Comparison of ENCODE assay signal across 8 cellular contexts in genomic region chr5:33891731-33892418, GRCh38. TPM values are rescaled to one million over a fixed set of nuclear protein-coding genes. Genes with fewer than 3 reads are reported as not detected.
A peak's percentile ranks its signal among the peaks of the same experiment; 100 is the strongest.
DNase-seq lines count a peak whose midpoint lies in the region; ATAC-seq and TF ChIP-seq lines count a peak whose summit lies in the region.

Gene ADAMTS12 (minus strand): TSS chr5:33891990. CDS start chr5:33891856, 134 bp downstream.

- TF ChIP-seq CTCF in HFFc6 (IDR thresholded peaks at IDR 0.05) (no peak), brain (conservative IDR thresholded peaks at IDR 0.05) (no peak), thoracic aorta (IDR thresholded peaks at IDR 0.05) (no peak)

- H2AFZ ChIP-seq in ACC112 (ENCODE audit: low read length, unreplicated experiment), result peak within 1 kb of the TSS; percentile 24

- CTCF ChIA-PET in CD8-positive, alpha-beta memory T cell (lab: Charles Lee), result no interaction called here

- H3K4me1 Mint-ChIP-seq in HFFc6 (ENCODE audit: low read depth), result peaks cover 68% of the 10 kb centered on the region
- peaks cover 29% of the 10 kb centered on the region for H3K4me1 Mint-ChIP-seq in brain
- peaks cover 0 to 10% (median 1%) of the 10 kb centered on the region in 3 donors for H3K4me1 Mint-ChIP-seq in CD8-positive, alpha-beta memory T cell

- H3K4me1 ChIP-seq in ACC112 (ENCODE audit: control insufficient read depth, insufficient read depth, low read length, unreplicated experiment) (peaks cover 35% of the 10 kb centered on the region), thoracic aorta (ENCODE audit: control insufficient read depth in 1 of 2, low read depth in 2 of 2) (peaks cover 13 to 45% of the 10 kb centered on the region in 2 donors)
- H3K4me1 ChIP-seq in CD8-positive, alpha-beta memory T cell (ENCODE audit: insufficient read depth, low read length), result no peaks in the 10 kb centered on the region

- H3K9me3 Mint-ChIP-seq in HFFc6, result no peaks in the 10 kb centered on the region
- H3K9me3 Mint-ChIP-seq in brain, result no peaks in the 10 kb centered on the region
- peaks cover 0 to 2% (median 0%) of the 10 kb centered on the region in 5 donors for H3K9me3 Mint-ChIP-seq in CD8-positive, alpha-beta memory T cell

- H3K36me3 ChIP-seq in ACC112 (ENCODE audit: insufficient read depth, low read length) (no peaks in the 10 kb centered on the region), thoracic aorta (no peaks in the 10 kb centered on the region)
- no peaks in the 10 kb centered on the region for H3K36me3 ChIP-seq in CD8-positive, alpha-beta memory T cell (ENCODE audit: insufficient read depth, low read length)

- peak within 1 kb of the TSS; percentile 85 for H3K27ac Mint-ChIP-seq in HFFc6
- peak within 1 kb of the TSS in 3 of 5 experiments; percentile 84 to 98 (median 87) for H3K27ac Mint-ChIP-seq in brain
- H3K27ac Mint-ChIP-seq in CD8-positive, alpha-beta memory T cell, result no peak within 1 kb of the TSS

- no peaks in the 10 kb centered on the region for H3K9me3 ChIP-seq in thoracic aorta
- H3K9me3 ChIP-seq in CD8-positive, alpha-beta memory T cell (ENCODE audit: low read length), result no peaks in the 10 kb centered on the region

- H3K4me3 ChIP-seq in ACC112 (ENCODE audit: low read depth, low read length) (peak within 1 kb of the TSS; percentile 81), thoracic aorta (peak within 1 kb of the TSS; percentile 70)
- no peak within 1 kb of the TSS for H3K4me3 ChIP-seq in CD8-positive, alpha-beta memory T cell (ENCODE audit: low read length)

- peak within 1 kb of the TSS; percentile 58 for H3K27ac ChIP-seq in ACC112 (ENCODE audit: low read depth, low read length)
- H3K27ac ChIP-seq in thoracic aorta, result peak within 1 kb of the TSS; percentile 33 to 38
- no peak within 1 kb of the TSS for H3K27ac ChIP-seq in CD8-positive, alpha-beta memory T cell (ENCODE audit: low read depth, low read length)

- DNase-seq in HFFc6 (peak; percentile 63), kidney tubule cell (ENCODE audit: low spot score) (peak; percentile 26), thoracic aorta (ENCODE audit: low spot score) (no peak), NCI-H187 treated with DMSO at 0.1 percent for 48 hours (lab: John Stamatoyannopoulos, UW) (no peak)
- DNase-seq in CD8-positive, alpha-beta memory T cell, result no peak
- no peak for DNase-seq in activated CD4-positive, alpha-beta T cell treated with anti-CD3 and anti-CD28 coated beads for 1 hour

- H3K79me2 ChIP-seq in ACC112 (ENCODE audit: control insufficient read depth, insufficient read depth, low read length, unreplicated experiment), result peaks cover 43% of the 10 kb centered on the region

- H3K4me3 Mint-ChIP-seq in HFFc6 (peak within 1 kb of the TSS; percentile 95), brain (peak within 1 kb of the TSS; percentile 78 to 94 (median 82))
- peak within 1 kb of the TSS in 2 of 7 donors; percentile 10 to 51 for H3K4me3 Mint-ChIP-seq in CD8-positive, alpha-beta memory T cell

- H3K27me3 ChIP-seq in ACC112 (ENCODE audit: insufficient read depth, low read length) (no peaks in the 10 kb centered on the region), thoracic aorta (replicated peaks; ENCODE audit: insufficient read depth) (no peaks in the 10 kb centered on the region)
- peaks cover 5% of the 10 kb centered on the region for H3K27me3 ChIP-seq in CD8-positive, alpha-beta memory T cell (ENCODE audit: insufficient read depth, low read length, poor library complexity, severe bottlenecking)

- POLR2A ChIA-PET in CD8-positive, alpha-beta memory T cell (lab: Charles Lee), result no interaction called here

- H3K27me3 Mint-ChIP-seq in HFFc6 (ENCODE audit: insufficient read depth) (no peaks in the 10 kb centered on the region), brain (peaks cover 28% of the 10 kb centered on the region)
- peaks cover 24 to 69% of the 10 kb centered on the region in 2 donors for H3K27me3 Mint-ChIP-seq in CD8-positive, alpha-beta memory T cell

- H3K36me3 Mint-ChIP-seq in HFFc6 (ENCODE audit: low read depth), result peaks cover 7% of the 10 kb centered on the region; the same call in 1 of the 2 replicates
- H3K36me3 Mint-ChIP-seq in brain, result no peaks in the 10 kb centered on the region
- H3K36me3 Mint-ChIP-seq in CD8-positive, alpha-beta memory T cell, result no peaks in the 10 kb centered on the region

- no peak for ATAC-seq in thoracic aorta (ENCODE audit: insufficient number of reproducible peaks, low FRiP score, low read depth)

RNA-seq across cellular contexts. Expression of gene ADAMTS12, which starts in this region (rescaled TPM):
- total RNA-seq in HFFc6 (2021; fragmentation: NEBNext Ultra II Directional; extraction: Animal tissue kit (Norgen Biotek cat#: 25700)), result 10 to 100 TPM; 42.2 to 49.7 (median 47.2) TPM
- polyA plus RNA-seq in brain (ENCODE audit: insufficient read depth, low read depth, low replicate concordance), result 0.24 TPM
- 1 to 10 TPM; 7.3 to 8.0 TPM for total RNA-seq in thoracic aorta
- not detected for total RNA-seq in CD8-positive, alpha-beta memory T cell
- not detected for polyA plus RNA-seq in CD8-positive, alpha-beta memory T cell

Comparison
In these comparisons a context has a peak if more than half of its experiments do, and no peak if none do; other contexts are left out.
1. RNA of gene ADAMTS12 (total RNA-seq): 42.2 to 49.7 TPM in HFFc6 and 7.3 to 8.0 TPM in thoracic aorta; not detected in CD8-positive, alpha-beta memory T cell; every median in the first group is over 4 times any median in the second.
2. RNA of gene ADAMTS12 (total RNA-seq): 42.2 to 49.7 TPM in HFFc6; 7.3 to 8.0 TPM in thoracic aorta; every median in the first group is over 4 times any median in the second.
3. DNase-seq: peak in HFFc6 (single experiment) and kidney tubule cell (single experiment); none in thoracic aorta (single experiment), NCI-H187 treated with DMSO at 0.1 percent for 48 hours (single experiment), CD8-positive, alpha-beta memory T cell (0 of 5) and activated CD4-positive, alpha-beta T cell treated with anti-CD3 and anti-CD28 coated beads for 1 hour (single experiment).
4. H3K27ac Mint-ChIP-seq: peak in HFFc6 (single experiment) and brain (3 of 5); none in CD8-positive, alpha-beta memory T cell (0 of 8).